In the genomic region with DNA sequence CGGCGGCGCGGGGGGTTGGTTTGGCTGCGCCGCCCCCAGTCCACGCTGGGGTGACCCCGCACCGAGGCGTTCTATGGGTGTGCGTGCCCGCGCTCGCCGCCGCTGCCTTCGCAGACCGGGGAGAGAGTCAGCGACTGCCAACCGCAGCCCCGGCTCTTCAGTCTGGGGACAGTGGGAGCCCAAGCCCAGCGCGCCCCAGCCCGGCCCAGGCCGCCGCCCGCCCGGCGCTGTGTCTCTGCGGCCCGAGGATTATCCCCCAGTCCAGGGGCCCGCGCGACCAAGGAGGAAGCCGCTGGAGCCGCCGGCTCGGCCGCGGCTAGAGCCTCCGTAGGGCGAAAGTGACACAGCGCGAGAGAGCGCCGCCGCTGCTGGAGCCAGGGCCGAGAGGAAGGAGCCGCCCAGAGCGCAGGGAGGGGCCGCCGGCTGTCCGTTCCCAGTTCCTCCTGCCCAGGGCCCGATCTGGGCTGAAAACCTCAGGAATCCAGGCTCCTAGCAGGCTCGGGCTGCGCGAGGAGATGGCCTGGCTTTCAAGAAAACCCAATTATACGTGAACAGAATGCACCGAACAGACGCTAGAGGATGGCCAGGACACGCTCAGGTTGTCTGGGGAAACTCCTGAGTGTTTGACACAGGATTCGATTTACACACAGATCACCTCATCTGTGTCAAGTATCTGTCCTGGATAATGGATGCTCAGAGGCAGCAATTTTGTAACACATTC, we compare ENCODE assay signal across 8 cellular contexts. TPM values are rescaled to one million over a fixed set of nuclear protein-coding genes. Genes with fewer than 3 reads are reported as not detected.
DNase-seq lines count a peak whose midpoint lies in the region; ATAC-seq and TF ChIP-seq lines count a peak whose summit lies in the region.

No MANE protein-coding gene starts in this region.

- DNase-seq in AG10803 (ENCODE audit: low read depth) (peak; percentile 87), RPMI7951 (ENCODE audit: low read depth) (peak; percentile 80), amygdala (lab: John Stamatoyannopoulos, UW) (peak in 50 of 56 donors; percentile 12 to 82 (median 60)), left ventricle myocardium inferior (peak; percentile 83), osteocyte (ENCODE audit: extremely low spot score, unreplicated experiment) (peak; percentile 89), NCI-H1694 treated with DMSO at 0.1 percent for 48 hours (lab: John Stamatoyannopoulos, UW) (no peak)

- H3K4me3 Mint-ChIP-seq in osteocyte (ENCODE audit: unreplicated experiment): peak overlapping the region; percentile 92

- H3K27ac ChIP-seq in left ventricle myocardium inferior (replicated peaks): peak overlapping the region; percentile 96

- H3K27me3 Mint-ChIP-seq in osteocyte (ENCODE audit: unreplicated experiment): no peaks in the 10 kb centered on the region

- no peaks in the 10 kb centered on the region for H3K9me3 ChIP-seq in left ventricle myocardium inferior (replicated peaks)

- intact Hi-C loops in left ventricle myocardium inferior (cut with micrococcal nuclease): no loop called here

- TF ChIP-seq CTCF in AG10803 (conservative IDR thresholded peaks at IDR 0.05; ENCODE audit: low read length): 0 out of 2 replicates have a peak, but pooled peaks have one; percentile 3
- TF ChIP-seq CTCF in left ventricle myocardium inferior (IDR thresholded peaks at IDR 0.05; ENCODE audit: borderline replicate concordance): no peak
- peak; percentile 24 for TF ChIP-seq CTCF in osteocyte (IDR thresholded peaks at IDR 0.05)

- no peaks in the 10 kb centered on the region for H3K27me3 ChIP-seq in left ventricle myocardium inferior (ENCODE audit: low read depth)

- peak overlapping the region; percentile 90 for H3K27ac Mint-ChIP-seq in osteocyte (ENCODE audit: unreplicated experiment)

- no peaks in the 10 kb centered on the region for H3K36me3 ChIP-seq in left ventricle myocardium inferior

- peak; percentile 49 for ATAC-seq in GM18517 (IDR thresholded peaks at IDR 0.05; ENCODE audit: unreplicated experiment)
- ATAC-seq in HG03521 (IDR thresholded peaks at IDR 0.05; ENCODE audit: unreplicated experiment): peak; percentile 28

- H3K36me3 Mint-ChIP-seq in osteocyte (ENCODE audit: unreplicated experiment): peaks cover 7% of the 10 kb centered on the region

- no peaks in the 10 kb centered on the region for H3K9me3 Mint-ChIP-seq in osteocyte (ENCODE audit: unreplicated experiment)

- peaks cover 80% of the 10 kb centered on the region for H3K4me1 ChIP-seq in left ventricle myocardium inferior

- peaks cover 56% of the 10 kb centered on the region for H3K4me1 Mint-ChIP-seq in osteocyte (ENCODE audit: unreplicated experiment)

- H3K4me3 ChIP-seq in AG10803 (ENCODE audit: low read length) (peak overlapping the region; percentile 97), left ventricle myocardium inferior (peak overlapping the region; percentile 97)

RNA-seq across cellular contexts. Expression of a gene that starts 2.4 kb away (rescaled TPM):
- total RNA-seq in RPMI7951 (2014; rRNA removed; shearing (Covaris generic)): 3.5 and 4.6 TPM in 2 replicates
- total RNA-seq in left ventricle myocardium inferior (60.0 TPM), osteocyte (169 and 172 TPM in 2 replicates)

Comparison
In these comparisons a context has a peak if more than half of its experiments do, and no peak if none do; other contexts are left out.
1. RNA of a gene that starts 2.4 kb away (total RNA-seq): 169 to 172 TPM in osteocyte and 60.0 TPM in left ventricle myocardium inferior (single experiment); 3.5 to 4.6 TPM in RPMI7951; every median in the first group is over 10 times any median in the second.